Comparison of ENCODE assay signal across 22 cellular contexts in genomic region chr2:118239284-118239683, GRCh38.
DNase-seq lines count a peak whose midpoint lies in the region; ATAC-seq and TF ChIP-seq lines count a peak whose summit lies in the region.
"Had no signal": no experiment of that assay in that cellular context is flagged by ENCODE, and none has a peak within 500 bp of the region (broad histone marks: within the 10 kb centered on the region; RNA-seq: fewer than 3 reads in every experiment).

No MANE protein-coding gene starts in this region.

- no peak overlapping the region for H3K9ac ChIP-seq in Karpas-422 (ENCODE audit: low read length)
- H3K9ac ChIP-seq: BLaER1 had no signal

- H3K4me1 ChIP-seq in Karpas-422 (ENCODE audit: low read length) = no peaks in the 10 kb centered on the region
- H3K4me1 ChIP-seq: BE2C, BLaER1 had no signal

- H2AFZ ChIP-seq in Karpas-422 (ENCODE audit: low read length) = no peak overlapping the region

- no peak overlapping the region for H3K27ac ChIP-seq in Karpas-422 (ENCODE audit: low read length)
- H3K27ac ChIP-seq: BLaER1 had no signal

- no peak overlapping the region for H3K4me2 ChIP-seq in Karpas-422 (ENCODE audit: low read depth, low read length, poor library complexity, severe bottlenecking)
- H3K4me2 ChIP-seq: BLaER1 had no signal

- no peaks in the 10 kb centered on the region for H3K36me3 ChIP-seq in Karpas-422 (ENCODE audit: insufficient read depth, low read length)
- H3K36me3 ChIP-seq: BE2C, BLaER1 had no signal

- peak; percentile 13 for DNase-seq in ecto neural progenitor cell (ENCODE audit: low spot score)
- DNase-seq in fibroblast of mammary gland (ENCODE audit: low read depth) = peak; percentile 56
- DNase-seq in Karpas-422 = no peak
- no peak for DNase-seq in anterior cingulate cortex (lab: John Stamatoyannopoulos, UW)
- DNase-seq: 8988T; ACHN; BE2C; C1 segment of cervical spinal cord; CD4-positive, alpha-beta memory T cell; CD4-positive, CD25-positive, alpha-beta regulatory T cell; CD8-positive, alpha-beta memory T cell; COR-L47; DMS 273 treated with DMSO at 0.1 percent for 48 hours; DMS153; DMS53; DMS79; DND-41; EL; GDM1 had no signal

- no peaks in the 10 kb centered on the region for H3K79me2 ChIP-seq in Karpas-422 (ENCODE audit: low read length)

- H3K9me3 ChIP-seq in Karpas-422 (ENCODE audit: low read length) = no peaks in the 10 kb centered on the region
- H3K9me3 ChIP-seq: BE2C had no signal

- H3K4me3 ChIP-seq in fibroblast of mammary gland (ENCODE audit: control insufficient read depth, low read depth, low read length) (no peak overlapping the region), Karpas-422 (ENCODE audit: low read length) (no peak overlapping the region)
- H3K4me3 ChIP-seq: BLaER1, GM12878 had no signal

- no peak for TF ChIP-seq CTCF in fibroblast of mammary gland (conservative IDR thresholded peaks at IDR 0.05; ENCODE audit: control insufficient read depth, insufficient read depth, low read depth, low read length)

- H3K27me3 ChIP-seq in Karpas-422 (ENCODE audit: low read length) = no peaks in the 10 kb centered on the region
- H3K27me3 ChIP-seq: BE2C, BLaER1 had no signal

- no peak for ATAC-seq in HG03432 (IDR thresholded peaks at IDR 0.05; ENCODE audit: unreplicated experiment)
- ATAC-seq: GM12878 had no signal

- no peaks in the 10 kb centered on the region for H4K20me1 ChIP-seq in Karpas-422 (ENCODE audit: insufficient read depth, low read depth, low read length)
- H4K20me1 ChIP-seq: BLaER1 had no signal

- H3K9me2 ChIP-seq in Karpas-422 (replicated peaks; ENCODE audit: insufficient read depth, low read length) = no peaks in the 10 kb centered on the region

Comparison
In these comparisons a context has a peak if more than half of its experiments do, and no peak if none do; other contexts are left out.
1. DNase-seq: peak in ecto neural progenitor cell (single experiment) and fibroblast of mammary gland (single experiment); none in Karpas-422 (single experiment) and anterior cingulate cortex (0 of 58).